ENCODE assay signal across 34 cellular contexts in genomic region chr20:63278661-63279060, GRCh38. TPM values are rescaled to one million over a fixed set of nuclear protein-coding genes. Genes with fewer than 3 reads are reported as not detected.
"Had no signal": no experiment of that assay in that cellular context is flagged by ENCODE, and none has a peak within 500 bp of the region (broad histone marks: within the 10 kb centered on the region; RNA-seq: fewer than 3 reads in every experiment).

No MANE protein-coding gene starts in this region.

- H3K4me3 Mint-ChIP-seq: activated CD4-positive, alpha-beta memory T cell treated with anti-CD3 and anti-CD28 coated beads for 36 hours; activated naive CD4-positive, alpha-beta T cell treated with anti-CD3 and anti-CD28 coated beads, Interleukin-2, amount 10 ng/mL, durations not matched to agents 7 days and 5 days; activated naive CD8-positive, alpha-beta T cell treated with anti-CD3 and anti-CD28 coated beads, Interleukin-2, amount 10 ng/mL, durations not matched to agents 7 days and 5 days; activated T-helper 1 cell treated with anti-CD3 and anti-CD28 coated beads, Interleukin-12 subunit alpha, Interleukin-12 subunit beta, Interleukin-2, Interleukin-4 antibody, amounts not matched to agents 30 ng/mL and 10 ng/mL and 1 ng/mL, durations not matched to agents 14 hours and 24 hours and 36 hours; brain; nephron progenitor cell; stimulated activated naive B cell treated with anti-CD40 and anti-IgM and Interleukin-4, amounts not matched to agents 10 μg/mL and 1 μg/mL and 100 μg/mL, for 72 hours had no signal

- H3K9me3 ChIP-seq: ascending aorta, esophagus squamous epithelium, left ventricle myocardium inferior, mucosa of descending colon, pancreas, psoas muscle, suprapubic skin, tibial artery had no signal

- H3K27ac ChIP-seq: ascending aorta, epithelial cell of prostate, esophagus squamous epithelium, left ventricle myocardium inferior, pancreas, psoas muscle, suprapubic skin, tibial artery had no signal

- DNase-seq: activated CD4-positive, alpha-beta memory T cell treated with anti-CD3 and anti-CD28 coated beads for 36 hours; activated CD4-positive, alpha-beta T cell treated with anti-CD3 and anti-CD28 coated beads for 48 hours; activated CD8-positive, alpha-beta memory T cell treated with anti-CD3 and anti-CD28 coated beads, Interleukin-2, amount 50 U/mL, for 4 hours; activated gamma-delta T cell; activated naive CD4-positive, alpha-beta T cell treated with anti-CD3 and anti-CD28 coated beads, Interleukin-2, amount 10 ng/mL, durations not matched to agents 7 days and 5 days; activated naive CD8-positive, alpha-beta T cell treated with anti-CD3 and anti-CD28 coated beads, Interleukin-2, amount 10 ng/mL, durations not matched to agents 7 days and 5 days; activated T-cell treated with anti-CD3 and anti-CD28 coated beads, Interleukin-2, amount 50 U/mL, for 1 hour; caudate nucleus; esophagus squamous epithelium; foreskin melanocyte; glutamatergic neuron; left ventricle myocardium inferior; mesendoderm; mucosa of descending colon; naive B cell; nephron progenitor cell; psoas muscle; stimulated activated CD4-positive, alpha-beta T cell treated with anti-CD3 and anti-CD28 coated beads, Interleukin-15, amount 100 ng/mL, for 24 hours; stimulated activated CD4-positive, alpha-beta T cell treated with anti-CD3 and anti-CD28 coated beads, Interleukin-2, amount 100 ng/mL, for 24 hours; stimulated activated naive B cell treated with anti-CD40 and anti-IgM and Interleukin-4, amounts not matched to agents 10 μg/mL and 1 μg/mL and 100 μg/mL, for 72 hours; tibial artery had no signal

- H3K4me3 ChIP-seq: ascending aorta, esophagus squamous epithelium, left ventricle myocardium inferior, lung, mucosa of descending colon, pancreas, psoas muscle, suprapubic skin, tibial artery had no signal

- ATAC-seq: mucosa of descending colon; pancreas; psoas muscle; stimulated activated naive B cell treated with anti-CD40 and anti-IgM and Interleukin-4, amounts not matched to agents 10 μg/mL and 1 μg/mL and 100 μg/mL, for 72 hours had no signal

- H3K27me3 ChIP-seq: ascending aorta, esophagus squamous epithelium, pancreas, suprapubic skin, tibial artery had no signal

- FAIRE-seq: endometrium, islet of Langerhans, pancreas had no signal

- H3K9me3 Mint-ChIP-seq: activated CD4-positive, alpha-beta memory T cell treated with anti-CD3 and anti-CD28 coated beads for 36 hours; activated naive CD4-positive, alpha-beta T cell treated with anti-CD3 and anti-CD28 coated beads, Interleukin-2, amount 10 ng/mL, durations not matched to agents 7 days and 5 days; activated naive CD8-positive, alpha-beta T cell treated with anti-CD3 and anti-CD28 coated beads, Interleukin-2, amount 10 ng/mL, durations not matched to agents 7 days and 5 days; activated T-helper 1 cell treated with anti-CD3 and anti-CD28 coated beads, Interleukin-12 subunit alpha, Interleukin-12 subunit beta, Interleukin-2, Interleukin-4 antibody, amounts not matched to agents 30 ng/mL and 10 ng/mL and 1 ng/mL, durations not matched to agents 14 hours and 24 hours and 36 hours; brain; naive B cell; nephron progenitor cell; stimulated activated naive B cell treated with anti-CD40 and anti-IgM and Interleukin-4, amounts not matched to agents 10 μg/mL and 1 μg/mL and 100 μg/mL, for 72 hours had no signal

- H3K36me3 Mint-ChIP-seq: naive B cell had no signal

- H3K27ac Mint-ChIP-seq: activated CD4-positive, alpha-beta memory T cell treated with anti-CD3 and anti-CD28 coated beads for 36 hours; activated naive CD4-positive, alpha-beta T cell treated with anti-CD3 and anti-CD28 coated beads, Interleukin-2, amount 10 ng/mL, durations not matched to agents 7 days and 5 days; activated naive CD8-positive, alpha-beta T cell treated with anti-CD3 and anti-CD28 coated beads, Interleukin-2, amount 10 ng/mL, durations not matched to agents 7 days and 5 days; activated T-helper 1 cell treated with anti-CD3 and anti-CD28 coated beads, Interleukin-12 subunit alpha, Interleukin-12 subunit beta, Interleukin-2, Interleukin-4 antibody, amounts not matched to agents 30 ng/mL and 10 ng/mL and 1 ng/mL, durations not matched to agents 14 hours and 24 hours and 36 hours; nephron progenitor cell had no signal

- H3K27me3 Mint-ChIP-seq: activated CD4-positive, alpha-beta memory T cell treated with anti-CD3 and anti-CD28 coated beads for 36 hours; activated naive CD4-positive, alpha-beta T cell treated with anti-CD3 and anti-CD28 coated beads, Interleukin-2, amount 10 ng/mL, durations not matched to agents 7 days and 5 days; activated naive CD8-positive, alpha-beta T cell treated with anti-CD3 and anti-CD28 coated beads, Interleukin-2, amount 10 ng/mL, durations not matched to agents 7 days and 5 days; naive B cell; stimulated activated naive B cell treated with anti-CD40 and anti-IgM and Interleukin-4, amounts not matched to agents 10 μg/mL and 1 μg/mL and 100 μg/mL, for 72 hours had no signal

RNA-seq across cellular contexts. Expression of gene COL20A1, which starts 14.3 kb away (rescaled TPM):
- total RNA-seq: activated CD4-positive, alpha-beta memory T cell treated with anti-CD3 and anti-CD28 coated beads for 36 hours; activated CD8-positive, alpha-beta memory T cell treated with anti-CD3 and anti-CD28 coated beads for 36 hours; activated T-helper 1 cell treated with anti-CD3 and anti-CD28 coated beads, Interleukin-12 subunit alpha, Interleukin-12 subunit beta, Interleukin-2, Interleukin-4 antibody, amounts not matched to agents 30 ng/mL and 10 ng/mL and 1 ng/mL, durations not matched to agents 14 hours and 24 hours and 36 hours; ascending aorta; chondrocyte; esophagus squamous epithelium; left ventricle myocardium inferior; mucosa of descending colon; pancreas; psoas muscle; suprapubic skin; ureter had no signal

RNA-seq across cellular contexts. Expression of gene NKAIN4, which starts 24.4 kb away (rescaled TPM):
- total RNA-seq: activated CD4-positive, alpha-beta memory T cell treated with anti-CD3 and anti-CD28 coated beads for 36 hours; activated CD8-positive, alpha-beta memory T cell treated with anti-CD3 and anti-CD28 coated beads for 36 hours; activated naive CD8-positive, alpha-beta T cell treated with anti-CD3 and anti-CD28 coated beads, Interleukin-2, amount 10 ng/mL, durations not matched to agents 7 days and 5 days; activated T-helper 1 cell treated with anti-CD3 and anti-CD28 coated beads, Interleukin-12 subunit alpha, Interleukin-12 subunit beta, Interleukin-2, Interleukin-4 antibody, amounts not matched to agents 30 ng/mL and 10 ng/mL and 1 ng/mL, durations not matched to agents 14 hours and 24 hours and 36 hours; ascending aorta; esophagus squamous epithelium; left ventricle myocardium inferior; pancreas; psoas muscle; T-helper 1 cell treated with Interleukin-12 subunit alpha and Interleukin-12 subunit beta and Interleukin-4 antibody, amounts not matched to agents 30 ng/mL and 1 ng/mL, for 36 hours; ureter had no signal
- polyA plus RNA-seq: psoas muscle had no signal

RNA-seq across cellular contexts. Expression of gene BIRC7, which starts 43.0 kb away (rescaled TPM):
- total RNA-seq: activated CD4-positive, alpha-beta memory T cell treated with anti-CD3 and anti-CD28 coated beads for 36 hours; activated CD8-positive, alpha-beta memory T cell treated with anti-CD3 and anti-CD28 coated beads for 36 hours; activated naive CD8-positive, alpha-beta T cell treated with anti-CD3 and anti-CD28 coated beads, Interleukin-2, amount 10 ng/mL, durations not matched to agents 7 days and 5 days; activated T-helper 1 cell treated with anti-CD3 and anti-CD28 coated beads, Interleukin-12 subunit alpha, Interleukin-12 subunit beta, Interleukin-2, Interleukin-4 antibody, amounts not matched to agents 30 ng/mL and 10 ng/mL and 1 ng/mL, durations not matched to agents 14 hours and 24 hours and 36 hours; ascending aorta; pancreas; psoas muscle; T-helper 1 cell treated with Interleukin-12 subunit alpha and Interleukin-12 subunit beta and Interleukin-4 antibody, amounts not matched to agents 30 ng/mL and 1 ng/mL, for 36 hours had no signal
